Comparison of ENCODE assay signal across 8 cellular contexts in genomic region chr19:22545751-22546150, GRCh38.
DNase-seq lines count a peak whose midpoint lies in the region; ATAC-seq and TF ChIP-seq lines count a peak whose summit lies in the region.

No MANE protein-coding gene starts in this region.

- H3K36me3 ChIP-seq in colonic mucosa (no peaks in the 10 kb centered on the region), Peyer's patch (no peaks in the 10 kb centered on the region)

- no peak overlapping the region for H3K9ac ChIP-seq in colonic mucosa (ENCODE audit: low read depth in 2 of 2, low read length in 2 of 2)

- DNase-seq in activated T-cell treated with anti-CD3 and anti-CD28 coated beads for 48 hours (ENCODE audit: low read depth) (peak; percentile 11), NCI-H1105 treated with DMSO at 0.1 percent for 48 hours (lab: John Stamatoyannopoulos, UW) (peak; percentile 26), colonic mucosa (peak; percentile 27), pons (ENCODE audit: low spot score) (peak; percentile 57), Peyer's patch (no peak)
- DNase-seq in activated T-cell treated with anti-CD3 and anti-CD28 coated beads, Interleukin-2, amount 50 U/mL, for 1 hour, result no peak

- peak; percentile 25 for TF ChIP-seq CTCF in colonic mucosa (IDR thresholded peaks at IDR 0.05)
- peak in 1 of 6 experiments; percentile 14 for TF ChIP-seq CTCF in Peyer's patch (IDR thresholded peaks at IDR 0.05)

- no peaks in the 10 kb centered on the region for H3K4me1 ChIP-seq in colonic mucosa
- H3K4me1 ChIP-seq in Peyer's patch, result no peaks in the 10 kb centered on the region

- H3K4me3 ChIP-seq in colonic mucosa (no peak overlapping the region), Peyer's patch (no peak overlapping the region)

- TF ChIP-seq POLR2A in Peyer's patch (IDR thresholded peaks at IDR 0.05), result no peak

- intact Hi-C loops in colonic mucosa (cut with DNase I), result no loop called here

- H3K27ac ChIP-seq in colonic mucosa (no peak overlapping the region), Peyer's patch (no peak overlapping the region)

- H3K27me3 ChIP-seq in colonic mucosa, result no peaks in the 10 kb centered on the region
- no peaks in the 10 kb centered on the region for H3K27me3 ChIP-seq in Peyer's patch

- H3K9me3 ChIP-seq in colonic mucosa, result peaks cover 3% of the 10 kb centered on the region
- peaks cover 0 to 2% (median 0%) of the 10 kb centered on the region in 4 donors for H3K9me3 ChIP-seq in Peyer's patch

- ATAC-seq in GM19397 (IDR thresholded peaks at IDR 0.05; ENCODE audit: unreplicated experiment), result no peak
- ATAC-seq in HG03139 (IDR thresholded peaks at IDR 0.05; ENCODE audit: unreplicated experiment), result no peak

Comparison
In these comparisons a context has a peak if more than half of its experiments do, and no peak if none do; other contexts are left out.
1. DNase-seq: peak in activated T-cell treated with anti-CD3 and anti-CD28 coated beads for 48 hours (single experiment), NCI-H1105 treated with DMSO at 0.1 percent for 48 hours (single experiment), colonic mucosa (single experiment) and pons (single experiment); none in activated T-cell treated with anti-CD3 and anti-CD28 coated beads, Interleukin-2, amount 50 U/mL, for 1 hour (single experiment) and Peyer's patch (0 of 3).